ENCODE assay signal across 27 cellular contexts in the genomic region with DNA sequence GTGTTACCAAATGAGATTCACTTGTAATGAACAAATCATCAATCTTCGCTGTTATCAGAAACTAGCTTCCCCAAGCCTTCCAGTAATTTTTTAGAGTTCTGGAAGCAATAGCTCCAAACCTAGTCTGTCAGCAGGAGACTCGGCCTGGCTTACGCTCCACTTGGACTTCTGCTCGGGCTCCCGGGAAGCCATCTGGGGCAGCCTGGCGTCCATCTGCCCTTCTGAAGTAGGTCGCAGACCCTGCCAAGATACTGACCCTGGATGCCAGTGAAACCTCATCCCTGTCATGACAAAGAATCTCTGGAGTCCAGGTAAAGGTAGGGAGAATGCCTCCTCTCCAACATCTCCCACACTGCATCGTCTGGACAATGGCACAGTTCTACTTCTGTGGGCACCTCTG.
"Had no signal": no experiment of that assay in that cellular context is flagged by ENCODE, and none has a peak within 500 bp of the region (broad histone marks: within the 10 kb centered on the region; RNA-seq: fewer than 3 reads in every experiment).

No MANE protein-coding gene starts in this region.

- H3K27me3 Mint-ChIP-seq: naive B cell; natural killer cell treated with Interleukin-12 subunit alpha and Interleukin-12 subunit beta and Interleukin-15 and Interleukin-18, amount 100 ng/mL, for 72 hours; progenitor cell of endocrine pancreas had no signal

- H3K27ac ChIP-seq: dorsolateral prefrontal cortex, epithelial cell of prostate, neutrophil, parathyroid adenoma, right lobe of liver, stomach, thyroid gland had no signal

- H3K4me1 ChIP-seq: parathyroid adenoma, right lobe of liver, stomach, thyroid gland had no signal

- H3K27ac Mint-ChIP-seq: endodermal cell; natural killer cell treated with Interleukin-12 subunit alpha and Interleukin-12 subunit beta and Interleukin-15 and Interleukin-18, amount 100 ng/mL, for 72 hours; progenitor cell of endocrine pancreas; stimulated activated effector memory CD8-positive, alpha-beta T cell treated with anti-CD3 and anti-CD28 coated beads, Interleukin-12 subunit alpha, Interleukin-12 subunit beta, amount 100 ng/mL, for 72 hours had no signal

- DNase-seq: effector CD4-positive, alpha-beta T cell; endodermal cell; foreskin melanocyte; kidney; mesenchymal stem cell; mucosa of descending colon; naive B cell; right lobe of liver; stimulated activated CD4-positive, alpha-beta T cell treated with anti-CD3 and anti-CD28 coated beads, Interleukin-2, amount 100 ng/mL, for 24 hours; stimulated activated CD4-positive, alpha-beta T cell treated with anti-CD3 and anti-CD28 coated beads, Interleukin-4, amount 100 ng/mL, for 24 hours; stimulated activated naive CD4-positive, alpha-beta T cell treated with Interleukin-2 at 50 U/mL for 16 hours; stomach; thyroid gland; trophoblast cell had no signal

- H3K9ac ChIP-seq: parathyroid adenoma had no signal

- H3K4me3 ChIP-seq: dorsolateral prefrontal cortex, lung, mucosa of descending colon, right lobe of liver, stomach, thyroid gland had no signal

- ATAC-seq: esophagus mucosa; left lobe of liver; mucosa of descending colon; right lobe of liver; stimulated activated effector memory CD8-positive, alpha-beta T cell treated with anti-CD3 and anti-CD28 coated beads, Interleukin-12 subunit alpha, Interleukin-12 subunit beta, amount 100 ng/mL, for 72 hours had no signal

- FAIRE-seq: colon, kidney had no signal

- H3K27me3 ChIP-seq: dorsolateral prefrontal cortex, neutrophil, right lobe of liver, stomach, thyroid gland had no signal

- H3K36me3 Mint-ChIP-seq: mesothelial cell of epicardium; naive B cell; stimulated activated effector memory CD8-positive, alpha-beta T cell treated with anti-CD3 and anti-CD28 coated beads, Interleukin-12 subunit alpha, Interleukin-12 subunit beta, amount 100 ng/mL, for 72 hours had no signal

- H3K9me3 Mint-ChIP-seq: neural crest cell had no signal

- H3K9me3 ChIP-seq: mucosa of descending colon, neutrophil, right lobe of liver, thyroid gland had no signal

- H3K4me1 Mint-ChIP-seq: naive B cell; neural crest cell; stimulated activated effector memory CD8-positive, alpha-beta T cell treated with anti-CD3 and anti-CD28 coated beads, Interleukin-12 subunit alpha, Interleukin-12 subunit beta, amount 100 ng/mL, for 72 hours had no signal

- H3K4me3 Mint-ChIP-seq: endodermal cell; mesothelial cell of epicardium; naive B cell; natural killer cell treated with Interleukin-12 subunit alpha and Interleukin-12 subunit beta and Interleukin-15 and Interleukin-18, amount 100 ng/mL, for 72 hours; neural crest cell; stimulated activated effector memory CD8-positive, alpha-beta T cell treated with anti-CD3 and anti-CD28 coated beads, Interleukin-12 subunit alpha, Interleukin-12 subunit beta, amount 100 ng/mL, for 72 hours had no signal

- H3K36me3 ChIP-seq: neutrophil, right lobe of liver, stomach, thyroid gland had no signal

- H2AFZ ChIP-seq: parathyroid adenoma had no signal

- H3K79me2 ChIP-seq: parathyroid adenoma had no signal
